1 cellular context compared by ENCODE assay signal in the genomic region with DNA sequence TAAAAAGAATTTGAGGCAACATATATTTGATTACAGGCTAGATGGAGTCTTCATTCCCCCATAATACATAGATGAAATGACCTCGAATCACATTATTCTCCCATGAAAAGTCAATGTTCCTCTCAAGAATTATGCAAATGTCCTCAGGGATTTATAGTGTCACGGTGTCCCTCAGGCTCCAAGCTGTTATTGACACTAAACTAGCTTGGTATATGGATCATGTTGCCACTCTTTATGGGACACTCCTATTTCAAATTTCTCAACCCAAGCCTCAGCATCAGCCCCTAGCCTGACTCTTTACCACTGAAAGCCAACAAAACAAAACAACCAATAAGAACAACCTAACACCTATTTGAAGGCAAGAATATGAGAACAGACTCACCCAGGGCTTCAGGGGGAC.
TF ChIP-seq lines count a peak whose summit lies in the region.

No MANE protein-coding gene starts in this region.

TF ChIP-seq in GM23338, 12 proteins besides CTCF, POLR2A, EP300 and RAD21 (continued from another document):
- no peak for TF ChIP-seq ZNF462 (CRISPR knock-in tag; IDR thresholded peaks at IDR 0.05)
- TF ChIP-seq CREB1 (CRISPR knock-in tag; IDR thresholded peaks at IDR 0.05; ENCODE audit: low read depth), result no peak
- TF ChIP-seq REST (IDR thresholded peaks at IDR 0.05; ENCODE audit: unreplicated experiment), result no peak
- no peak for TF ChIP-seq ZNF331 (CRISPR knock-in tag; IDR thresholded peaks at IDR 0.05; ENCODE audit: low read depth)
- TF ChIP-seq EZH2phosphoT487 (IDR thresholded peaks at IDR 0.05; ENCODE audit: unreplicated experiment), result no peak
- no peak for TF ChIP-seq EZH2 (IDR thresholded peaks at IDR 0.05; ENCODE audit: low read depth, unreplicated experiment)
- no peak for TF ChIP-seq STAT1 (IDR thresholded peaks at IDR 0.05; ENCODE audit: unreplicated experiment)
- no peak for TF ChIP-seq JUNB (IDR thresholded peaks at IDR 0.05; ENCODE audit: unreplicated experiment)
- no peak for TF ChIP-seq NANOG (IDR thresholded peaks at IDR 0.05; ENCODE audit: borderline replicate concordance)
- no peak for TF ChIP-seq POLR2AphosphoS5 (IDR thresholded peaks at IDR 0.05; ENCODE audit: low read depth)
- TF ChIP-seq, protein P1, sequence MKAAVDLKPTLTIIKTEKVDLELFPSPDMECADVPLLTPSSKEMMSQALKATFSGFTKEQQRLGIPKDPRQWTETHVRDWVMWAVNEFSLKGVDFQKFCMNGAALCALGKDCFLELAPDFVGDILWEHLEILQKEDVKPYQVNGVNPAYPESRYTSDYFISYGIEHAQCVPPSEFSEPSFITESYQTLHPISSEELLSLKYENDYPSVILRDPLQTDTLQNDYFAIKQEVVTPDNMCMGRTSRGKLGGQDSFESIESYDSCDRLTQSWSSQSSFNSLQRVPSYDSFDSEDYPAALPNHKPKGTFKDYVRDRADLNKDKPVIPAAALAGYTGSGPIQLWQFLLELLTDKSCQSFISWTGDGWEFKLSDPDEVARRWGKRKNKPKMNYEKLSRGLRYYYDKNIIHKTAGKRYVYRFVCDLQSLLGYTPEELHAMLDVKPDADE (IDR thresholded peaks at IDR 0.05), result no peak
